In the genomic region with DNA sequence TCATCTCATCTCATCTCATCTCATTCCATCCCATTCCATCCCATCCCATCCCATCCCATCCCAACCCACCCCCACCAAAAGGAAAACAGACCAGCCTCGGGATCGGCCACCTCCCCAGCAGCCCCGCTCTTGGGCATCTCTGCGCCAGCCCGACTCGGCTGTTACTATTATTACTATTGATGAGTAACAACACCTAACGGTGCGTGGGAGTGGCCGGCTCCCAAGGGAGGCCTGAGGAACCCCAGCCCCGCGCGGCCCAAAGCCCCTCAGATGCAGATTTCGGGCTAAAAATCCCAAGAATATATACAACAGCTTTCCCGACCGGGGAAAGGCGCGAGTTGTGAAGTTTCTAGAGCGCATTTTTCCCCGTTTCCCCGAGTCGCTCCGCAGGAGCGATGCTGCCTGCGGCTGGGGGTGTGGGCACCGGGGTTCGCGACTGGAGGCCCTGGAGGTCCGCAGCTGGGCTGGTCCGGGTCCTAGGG, we compare ENCODE assay signal across 8 cellular contexts. TPM values are rescaled to one million over a fixed set of nuclear protein-coding genes. Genes with fewer than 3 reads are reported as not detected.
DNase-seq lines count a peak whose midpoint lies in the region; ATAC-seq and TF ChIP-seq lines count a peak whose summit lies in the region.

No MANE protein-coding gene starts in this region.

- peaks cover 0 to 3% (median 0%) of the 10 kb centered on the region in 5 experiments for H3K9me3 Mint-ChIP-seq in brain

- H3K4me3 ChIP-seq in right lobe of liver: peak overlapping the region; percentile 71 to 75 (median 73)

- ATAC-seq in HG02642 (IDR thresholded peaks at IDR 0.05; ENCODE audit: poor library complexity, unreplicated experiment): peak; percentile 18
- no peak for ATAC-seq in right lobe of liver

- H3K4me1 ChIP-seq in right lobe of liver: peaks cover 0 to 28% (median 13%) of the 10 kb centered on the region in 4 donors

- TF ChIP-seq POLR2A in right lobe of liver (IDR thresholded peaks at IDR 0.05): no peak

- H3K4me1 Mint-ChIP-seq in brain: peaks cover 30% of the 10 kb centered on the region

- DNase-seq in NCI-H82 (lab: John Stamatoyannopoulos, UW): peak; percentile 60
- DNase-seq in NCI-H82 treated with DMSO at 0.1 percent for 48 hours (lab: John Stamatoyannopoulos, UW; ENCODE audit: unreplicated experiment): no peak
- DNase-seq in OCI-M1 (lab: John Stamatoyannopoulos, UW): peak; percentile 47
- DNase-seq in right lobe of liver: peak in 2 of 3 donors; percentile 29 to 60
- peak; percentile 56 for DNase-seq in stimulated activated CD8-positive, alpha-beta memory T cell treated with anti-CD3 and anti-CD28 coated beads, Interleukin-4, amount 100 ng/mL, for 48 hours
- DNase-seq in GOT3 (lab: John Stamatoyannopoulos, UW): no peak

- no peaks in the 10 kb centered on the region for H3K36me3 ChIP-seq in right lobe of liver

- H3K4me3 Mint-ChIP-seq in brain: peak overlapping the region; percentile 85 to 87 (median 87)

- intact Hi-C loops in right lobe of liver (cut with DNase I): no loop called here

- H3K9me3 ChIP-seq in right lobe of liver: no peaks in the 10 kb centered on the region

- 2% methylated on average over 22 of the region's 29 CpGs for WGBS in right lobe of liver (ENCODE audit: insufficient coverage, low coverage, low lambda C conversion rate, missing lambda C conversion rate)

- peak overlapping the region in 1 of 3 donors; percentile 13 for H3K27ac ChIP-seq in right lobe of liver

- peak overlapping the region in 1 of 5 experiments; percentile 58 for H3K27ac Mint-ChIP-seq in brain

- TF ChIP-seq CTCF in brain (conservative IDR thresholded peaks at IDR 0.05) (no peak), right lobe of liver (IDR thresholded peaks at IDR 0.05) (no peak)

- H3K36me3 Mint-ChIP-seq in brain: peaks cover 18% of the 10 kb centered on the region

- H3K27me3 ChIP-seq in right lobe of liver: no peaks in the 10 kb centered on the region

- H3K27me3 Mint-ChIP-seq in brain: peaks cover 16% of the 10 kb centered on the region

RNA-seq across cellular contexts. Expression of a gene that starts 0.6 kb away (rescaled TPM):
- 4.4 TPM for polyA plus RNA-seq in brain (ENCODE audit: insufficient read depth, low read depth, low replicate concordance)
- 10 to 100 TPM in 1 of 6 experiments, 1 to 10 TPM in 5; 3.3 to 10.2 (median 6.6) TPM for total RNA-seq in right lobe of liver

Comparison
In these comparisons a context has a peak if more than half of its experiments do, and no peak if none do; other contexts are left out.
1. DNase-seq: peak in NCI-H82 (single experiment), OCI-M1 (single experiment), right lobe of liver (2 of 3) and stimulated activated CD8-positive, alpha-beta memory T cell treated with anti-CD3 and anti-CD28 coated beads, Interleukin-4, amount 100 ng/mL, for 48 hours (single experiment); none in NCI-H82 treated with DMSO at 0.1 percent for 48 hours (single experiment) and GOT3 (single experiment).